8 cellular contexts compared by ENCODE assay signal in genomic region chr15:98647774-98648653, GRCh38.
DNase-seq lines count a peak whose midpoint lies in the region; ATAC-seq and TF ChIP-seq lines count a peak whose summit lies in the region.

Gene IGF1R (plus strand): TSS chr15:98648539. CDS start chr15:98649582, 1,043 bp downstream.

- H3K4me3 ChIP-seq in ACC112 (ENCODE audit: low read depth, low read length) (peak within 1 kb of the TSS; percentile 86), choroid plexus epithelial cell (ENCODE audit: low read depth, low read length) (peak within 1 kb of the TSS; percentile 74)

- ATAC-seq in GM18868 (IDR thresholded peaks at IDR 0.05; ENCODE audit: unreplicated experiment) (peak; percentile 67), HG03108 (IDR thresholded peaks at IDR 0.05; ENCODE audit: unreplicated experiment) (peak; percentile 67)

- peaks cover 41% of the 10 kb centered on the region for H3K79me2 ChIP-seq in ACC112 (ENCODE audit: control insufficient read depth, insufficient read depth, low read length, unreplicated experiment)

- H3K4me1 ChIP-seq in ACC112 (ENCODE audit: control insufficient read depth, insufficient read depth, low read length, unreplicated experiment): peaks cover 14% of the 10 kb centered on the region

- DNase-seq in NCI-H226 (peak; percentile 95), choroid plexus epithelial cell (ENCODE audit: low read depth) (peak; percentile 88), kidney tubule cell (ENCODE audit: low spot score) (peak; percentile 94)
- peak; percentile 81 for DNase-seq in activated CD4-positive, alpha-beta T cell treated with anti-CD3 and anti-CD28 coated beads for 1 hour
- DNase-seq in stimulated activated CD4-positive, alpha-beta T cell treated with anti-CD3 and anti-CD28 coated beads, Interleukin-15, amount 100 ng/mL, for 48 hours (ENCODE audit: low read depth in 2 of 2): peak; percentile 69 to 78

- H3K36me3 ChIP-seq in ACC112 (ENCODE audit: insufficient read depth, low read length): no peaks in the 10 kb centered on the region

- peak within 1 kb of the TSS; percentile 63 for H2AFZ ChIP-seq in ACC112 (ENCODE audit: low read length, unreplicated experiment)

- H3K27ac ChIP-seq in ACC112 (ENCODE audit: low read depth, low read length): peak within 1 kb of the TSS; percentile 75

- peaks cover 38% of the 10 kb centered on the region for H3K27me3 ChIP-seq in ACC112 (ENCODE audit: insufficient read depth, low read length)

- peak; percentile 5 for TF ChIP-seq CTCF in choroid plexus epithelial cell (conservative IDR thresholded peaks at IDR 0.05; ENCODE audit: low read depth, low read length)

Comparison
In these comparisons a context has a peak if more than half of its experiments do, and no peak if none do; other contexts are left out.
1. Peak in every context shown above with its lines: DNase-seq, ATAC-seq, H3K4me3 ChIP-seq and H3K27ac ChIP-seq.